Comparison of ENCODE assay signal across 29 cellular contexts in the genomic region with DNA sequence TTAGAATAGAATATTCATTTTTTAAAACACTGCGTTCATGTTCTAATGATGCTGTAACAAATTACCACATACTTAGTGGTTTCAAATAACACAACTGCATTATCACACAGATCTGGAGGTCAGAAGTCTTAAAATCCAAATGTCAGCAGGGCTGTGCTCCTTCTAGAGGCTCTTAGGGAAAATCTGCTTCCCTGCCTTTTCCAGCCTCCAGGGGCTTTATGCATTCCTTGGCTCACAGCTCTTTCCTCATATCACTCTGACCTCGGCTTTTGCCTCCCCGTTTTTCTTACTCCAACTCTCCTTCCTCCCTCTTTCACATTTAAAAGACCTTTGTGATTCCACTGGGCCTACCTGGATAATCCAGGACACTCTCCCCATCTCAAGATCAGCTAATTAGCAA. TPM values are rescaled to one million over a fixed set of nuclear protein-coding genes. Genes with fewer than 3 reads are reported as not detected.
A peak's percentile ranks its signal among the peaks of the same experiment; 100 is the strongest.
DNase-seq lines count a peak whose midpoint lies in the region; ATAC-seq and TF ChIP-seq lines count a peak whose summit lies in the region.
"Had no signal": no experiment of that assay in that cellular context is flagged by ENCODE, and none has a peak within 500 bp of the region (broad histone marks: within the 10 kb centered on the region; RNA-seq: fewer than 3 reads in every experiment).

No MANE protein-coding gene starts in this region.

- H3K4me2 ChIP-seq in osteoblast (ENCODE audit: insufficient read depth, low read length), result no peak overlapping the region

- no peaks in the 10 kb centered on the region; the same call in 1 of the 2 replicates for H3K27me3 Mint-ChIP-seq in HFFc6 (ENCODE audit: insufficient read depth)
- H3K27me3 Mint-ChIP-seq: CD4-positive, CD25-positive, alpha-beta regulatory T cell; dendritic cell treated with granulocyte-macrophage colony-stimulating factor and Interleukin-4, amounts not matched to agents 40 ng/mL and 50 ng/mL, for 4 days had no signal

- peaks cover 28% of the 10 kb centered on the region for H3K4me1 Mint-ChIP-seq in HFFc6 (ENCODE audit: low read depth)
- H3K4me1 Mint-ChIP-seq: CD4-positive, CD25-positive, alpha-beta regulatory T cell; mesothelial cell of epicardium; naive thymus-derived CD4-positive, alpha-beta T cell had no signal

- H3K79me2 ChIP-seq in osteoblast (ENCODE audit: insufficient read depth, low read length), result no peaks in the 10 kb centered on the region

- no peaks in the 10 kb centered on the region for H3K9me3 ChIP-seq in osteoblast (ENCODE audit: low read depth, low read length)
- no peaks in the 10 kb centered on the region for H3K9me3 ChIP-seq in right lobe of liver
- H3K9me3 ChIP-seq: esophagus squamous epithelium had no signal

- peaks cover 10% of the 10 kb centered on the region; the same call in 1 of the 2 replicates for H3K36me3 Mint-ChIP-seq in HFFc6 (ENCODE audit: low read depth)
- H3K36me3 Mint-ChIP-seq: CD4-positive, CD25-positive, alpha-beta regulatory T cell; mesothelial cell of epicardium had no signal

- H2AFZ ChIP-seq in osteoblast (ENCODE audit: low read length), result peak overlapping the region; percentile 72

- no peak overlapping the region for H3K4me3 ChIP-seq in BJ (ENCODE audit: low read depth, low read length)
- no peak overlapping the region for H3K4me3 ChIP-seq in fibroblast of mammary gland (ENCODE audit: control insufficient read depth, low read depth, low read length)
- no peak overlapping the region for H3K4me3 ChIP-seq in osteoblast (ENCODE audit: insufficient read depth, low read length)
- H3K4me3 ChIP-seq in right lobe of liver, result no peak overlapping the region
- H3K4me3 ChIP-seq: esophagus squamous epithelium, SK-N-MC, upper lobe of left lung had no signal

- no peak overlapping the region for H3K27ac ChIP-seq in osteoblast (ENCODE audit: low read depth, low read length)
- H3K27ac ChIP-seq in right lobe of liver, result no peak overlapping the region
- H3K27ac ChIP-seq: esophagus squamous epithelium, SK-N-MC, upper lobe of left lung had no signal

- TF ChIP-seq CTCF in BJ (IDR thresholded peaks at IDR 0.05; ENCODE audit: insufficient read depth, low read depth, low read length), result peak; percentile 43
- TF ChIP-seq CTCF in HFFc6 (IDR thresholded peaks at IDR 0.05), result no peak
- TF ChIP-seq CTCF in fibroblast of mammary gland (conservative IDR thresholded peaks at IDR 0.05; ENCODE audit: control insufficient read depth, insufficient read depth, low read depth, low read length), result no peak
- peak; percentile 10 for TF ChIP-seq CTCF in osteoblast (IDR thresholded peaks at IDR 0.05; ENCODE audit: extremely low read depth, low read depth, low read length)
- TF ChIP-seq CTCF in right lobe of liver (IDR thresholded peaks at IDR 0.05), result no peak

- H3K36me3 ChIP-seq in BJ (ENCODE audit: control insufficient read depth, insufficient read depth, low read length) (no peaks in the 10 kb centered on the region), osteoblast (ENCODE audit: insufficient read depth, low read length) (no peaks in the 10 kb centered on the region), right lobe of liver (no peaks in the 10 kb centered on the region)
- H3K36me3 ChIP-seq: esophagus squamous epithelium, upper lobe of left lung had no signal

- peaks cover 9% of the 10 kb centered on the region; the same call in 1 of the 2 replicates for H3K9me3 Mint-ChIP-seq in HFFc6
- H3K9me3 Mint-ChIP-seq: mesothelial cell of epicardium had no signal

- no peaks in the 10 kb centered on the region for H3K4me1 ChIP-seq in osteoblast (ENCODE audit: insufficient read depth, low read length)
- H3K4me1 ChIP-seq in right lobe of liver, result no peaks in the 10 kb centered on the region
- H3K4me1 ChIP-seq: esophagus squamous epithelium, upper lobe of left lung had no signal

- peak overlapping the region; percentile 10; the same call in 1 of the 2 replicates for H3K27ac Mint-ChIP-seq in HFFc6
- H3K27ac Mint-ChIP-seq: CD4-positive, CD25-positive, alpha-beta regulatory T cell; dendritic cell treated with granulocyte-macrophage colony-stimulating factor and Interleukin-4, amounts not matched to agents 40 ng/mL and 50 ng/mL, for 4 days; mesothelial cell of epicardium; naive thymus-derived CD4-positive, alpha-beta T cell had no signal

- POLR2A ChIA-PET in BJ (lab: Charles Lee), result interaction anchor here (0.6 kb wide), 1 partner anchor 9 kb away, joined by 3 read pairs; no protein-coding TSS in a partner anchor

- H3K27me3 ChIP-seq in BJ (ENCODE audit: control insufficient read depth, insufficient read depth, low read length) (no peaks in the 10 kb centered on the region), osteoblast (ENCODE audit: insufficient read depth, low read length) (no peaks in the 10 kb centered on the region), right lobe of liver (no peaks in the 10 kb centered on the region)
- H3K27me3 ChIP-seq: esophagus squamous epithelium, upper lobe of left lung had no signal

- CTCF ChIA-PET in BJ (lab: Yijun Ruan, JAX), result interaction anchor here (1.2 kb wide), 1 partner anchor 11 kb away, joined by 4 read pairs; no protein-coding TSS in a partner anchor

- no peak for ATAC-seq in right lobe of liver
- ATAC-seq: activated T-cell treated with anti-CD3 and anti-CD28 coated beads, Interleukin-2, amount 50 U/mL, for 4 hours; left ventricle myocardium superior; naive thymus-derived CD4-positive, alpha-beta T cell had no signal

- H3K4me3 Mint-ChIP-seq in HFFc6, result no peak overlapping the region
- H3K4me3 Mint-ChIP-seq: activated T-cell treated with anti-CD3 and anti-CD28 coated beads, Interleukin-2, amount 50 U/mL, for 4 hours; CD4-positive, CD25-positive, alpha-beta regulatory T cell; dendritic cell treated with granulocyte-macrophage colony-stimulating factor and Interleukin-4, amounts not matched to agents 40 ng/mL and 50 ng/mL, for 4 days; mesothelial cell of epicardium; naive thymus-derived CD4-positive, alpha-beta T cell had no signal

- TF ChIP-seq POLR2A in right lobe of liver (IDR thresholded peaks at IDR 0.05), result no peak

- no peak for DNase-seq in BJ (ENCODE audit: low read depth)
- DNase-seq in HFFc6, result no peak
- peak; percentile 19 for DNase-seq in fibroblast of mammary gland (ENCODE audit: low read depth)
- no peak for DNase-seq in osteoblast (ENCODE audit: insufficient read length, low spot score, missing footprints)
- DNase-seq in right lobe of liver, result no peak
- DNase-seq in NCI-H187 treated with DMSO at 0.1 percent for 48 hours (lab: John Stamatoyannopoulos, UW), result no peak
- no peak for DNase-seq in COR-L47 (lab: John Stamatoyannopoulos, UW)
- DNase-seq: activated CD4-positive, alpha-beta T cell treated with anti-CD3 and anti-CD28 coated beads for 48 hours; activated gamma-delta T cell treated with Interleukin-2 at 50 U/mL for 16 hours; activated T-cell treated with anti-CD3 and anti-CD28 coated beads, Interleukin-2, amount 50 U/mL, for 4 hours; CD4-positive, CD25-positive, alpha-beta regulatory T cell; central memory CD4-positive, alpha-beta T cell; esophagus squamous epithelium; GOT3; left ventricle myocardium superior; naive thymus-derived CD4-positive, alpha-beta T cell; NCI-H1105; NCI-H2029 treated with DMSO at 0.1 percent for 48 hours; NCI-H345; occipital lobe; RPMI8226; stimulated activated CD4-positive, alpha-beta T cell treated with anti-CD3 and anti-CD28 coated beads, Interleukin-4, amount 100 ng/mL, for 1 hour; upper lobe of left lung had no signal

- H4K20me1 ChIP-seq in osteoblast (ENCODE audit: insufficient read depth, low read length), result no peaks in the 10 kb centered on the region

- intact Hi-C loops in right lobe of liver (cut with DNase I), result no loop called here

- 37% methylated on average over 3 of the region's 3 CpGs for WGBS in right lobe of liver (ENCODE audit: insufficient coverage, low coverage, low lambda C conversion rate, missing lambda C conversion rate)

RNA-seq across cellular contexts. Expression of gene FMN2, which starts 18.6 kb away (rescaled TPM):
- polyA plus RNA-seq in BJ (2011; rRNA removed), result 14.6 and 29.1 TPM in 2 replicates
- 24.8 and 31.3 TPM in 2 replicates for polyA minus RNA-seq in BJ (2011; rRNA and poly(A)+ RNA removed)
- total RNA-seq in HFFc6 (2021; fragmentation: NEBNext Ultra II Directional; extraction: Animal tissue kit (Norgen Biotek cat#: 25700)), result 100 to 1,000 TPM in 2 of 6 experiments, 10 to 100 TPM in 4; 82.6 to 115 (median 96.4) TPM
- 9.7 and 11.2 TPM in 2 replicates for total RNA-seq in osteoblast
- total RNA-seq in right lobe of liver, result under 1 TPM in 1 of 6 experiments, not detected in 5; 0.12 TPM
- total RNA-seq: activated CD8-positive, alpha-beta memory T cell treated with anti-CD3 and anti-CD28 coated beads for 36 hours; activated T-cell treated with anti-CD3 and anti-CD28 coated beads, Interleukin-2, amount 50 U/mL, for 4 hours; CD4-positive, CD25-positive, alpha-beta regulatory T cell; left ventricle myocardium superior; naive thymus-derived CD4-positive, alpha-beta T cell; T-helper 2 cell treated with Interferon-gamma antibody and Interleukin-4, amounts not matched to agents 100 ng/mL and 5 ng/mL, for 36 hours had no signal
- polyA plus RNA-seq: CD4-positive, CD25-positive, alpha-beta regulatory T cell; keratinocyte; naive thymus-derived CD4-positive, alpha-beta T cell had no signal

Comparison
In these comparisons a context has a peak if more than half of its experiments do, and no peak if none do; other contexts are left out.
1. CTCF ChIP-seq: peak in BJ (single experiment) and osteoblast (single experiment); none in HFFc6 (single experiment), fibroblast of mammary gland (single experiment) and right lobe of liver (0 of 4).